Comparison of ENCODE assay signal across 13 cellular contexts in the genomic region with DNA sequence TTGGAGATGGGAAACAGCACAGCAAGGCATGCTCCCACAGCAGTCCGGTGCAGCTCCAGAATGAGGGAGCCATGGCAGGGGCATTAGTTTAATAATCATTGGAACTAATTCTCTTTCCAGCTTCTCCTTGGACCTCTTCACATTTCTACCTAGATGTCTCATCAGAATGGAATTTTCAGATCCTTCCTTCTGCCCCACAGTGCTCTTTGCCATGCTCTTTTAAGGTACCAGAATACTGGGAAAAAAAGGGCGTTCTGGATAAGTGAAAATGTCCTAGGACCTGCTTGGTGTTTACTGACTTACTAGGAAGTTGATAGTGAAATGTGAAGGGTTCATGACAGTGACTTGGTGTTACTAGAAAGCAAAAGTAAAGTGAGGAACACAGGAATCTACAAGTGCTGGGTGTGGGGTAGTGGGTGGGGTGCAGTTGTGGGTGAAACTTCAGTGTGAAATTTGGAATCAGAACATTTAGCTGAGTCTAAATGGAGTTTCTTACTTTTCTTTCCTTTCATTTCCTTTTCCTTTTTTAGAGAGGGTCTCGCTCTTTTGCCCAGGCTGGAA.
DNase-seq lines count a peak whose midpoint lies in the region; ATAC-seq, FAIRE-seq and TF ChIP-seq lines count a peak whose summit lies in the region.
"Had no signal": no experiment of that assay in that cellular context is flagged by ENCODE, and none has a peak within 500 bp of the region (broad histone marks: within the 10 kb centered on the region; RNA-seq: fewer than 3 reads in every experiment).

No MANE protein-coding gene starts in this region.

- intact Hi-C loops in Panc1 (cut with micrococcal nuclease; ENCODE audit: unreplicated experiment) = no loop called here

- H3K4me3 Mint-ChIP-seq in GM23338 (no peak overlapping the region; the same call in 2 of the 3 replicates), memory B cell (peak overlapping the region; percentile 33)

- ATAC-seq in GM23338 (no peak), Panc1 (no peak), memory B cell (ENCODE audit: low read depth) (peak; percentile 29)

- no peaks in the 10 kb centered on the region for H3K36me3 ChIP-seq in GM23338 (ENCODE audit: insufficient read depth)
- no peaks in the 10 kb centered on the region for H3K36me3 ChIP-seq in Panc1 (ENCODE audit: control insufficient read depth, insufficient read depth, low read length)

- no peaks in the 10 kb centered on the region; the same call in 2 of the 3 replicates for H3K36me3 Mint-ChIP-seq in GM23338 (ENCODE audit: low read depth)
- H3K36me3 Mint-ChIP-seq in memory B cell = no peaks in the 10 kb centered on the region

- TF ChIP-seq CTCF in GM13976 (IDR thresholded peaks at IDR 0.05; ENCODE audit: borderline replicate concordance, control extremely low read depth, extremely low read depth, insufficient read depth, missing control alignments) = no peak
- no peak for TF ChIP-seq CTCF in GM23338 (conservative IDR thresholded peaks at IDR 0.05; ENCODE audit: low read depth in 2 of 2)
- no peak for TF ChIP-seq CTCF in Panc1 (IDR thresholded peaks at IDR 0.05)

- H3K4me3 ChIP-seq in GM23338 (no peak overlapping the region), Panc1 (ENCODE audit: low read depth in 2 of 2, low read length in 2 of 2) (no peak overlapping the region)

- no peaks in the 10 kb centered on the region for H3K9me3 Mint-ChIP-seq in GM23338
- no peaks in the 10 kb centered on the region for H3K9me3 Mint-ChIP-seq in memory B cell

- H3K27me3 ChIP-seq in GM23338 (ENCODE audit: insufficient read depth) (no peaks in the 10 kb centered on the region), Panc1 (ENCODE audit: control insufficient read depth, insufficient read depth, low read length) (no peaks in the 10 kb centered on the region)

- DNase-seq in GM13976 (ENCODE audit: low spot score) = peak; percentile 51
- DNase-seq in GM23338 (ENCODE audit: low spot score) = no peak
- no peak for DNase-seq in Panc1 (ENCODE audit: low read depth, low spot score)
- no peak for DNase-seq in memory B cell (ENCODE audit: low spot score in 2 of 2)
- no peak for DNase-seq in stimulated activated CD8-positive, alpha-beta memory T cell treated with anti-CD3 and anti-CD28 coated beads, Interleukin-4, amount 100 ng/mL, for 48 hours
- DNase-seq in inferior parietal cortex (ENCODE audit: extremely low spot score) = no peak
- no peak for DNase-seq in NCI-H2227 (lab: John Stamatoyannopoulos, UW; ENCODE audit: unreplicated experiment)
- no peak for DNase-seq in RCC 7860 (ENCODE audit: low spot score)
- DNase-seq: activated gamma-delta T cell; DMS153; hippocampal formation; stimulated activated CD4-positive, alpha-beta T cell treated with anti-CD3 and anti-CD28 coated beads, Interleukin-12 subunit alpha, Interleukin-12 subunit beta, amount 100 ng/mL, for 4 hours; T1000 had no signal

- H3K4me2 ChIP-seq in GM23338 = no peak overlapping the region

- no peaks in the 10 kb centered on the region for H3K9me2 ChIP-seq in GM23338 (ENCODE audit: insufficient read depth)

- peak overlapping the region; percentile 7; the same call in 1 of the 2 replicates for H3K27ac ChIP-seq in GM23338 (ENCODE audit: low read depth)
- no peak overlapping the region for H3K27ac ChIP-seq in Panc1 (ENCODE audit: low read length)

- no peaks in the 10 kb centered on the region for H3K9me3 ChIP-seq in Panc1 (ENCODE audit: control insufficient read depth, insufficient read depth, low read depth, low read length)

- POLR2A ChIA-PET in Panc1 (lab: Charles Lee) = no interaction called here

- H4K20me1 ChIP-seq in GM23338 (replicated peaks; ENCODE audit: insufficient read depth) = peaks cover 3% of the 10 kb centered on the region; the same call in 1 of the 2 replicates

- H3K4me1 Mint-ChIP-seq in GM23338 = peaks cover 72% of the 10 kb centered on the region
- peaks cover 61% of the 10 kb centered on the region for H3K4me1 Mint-ChIP-seq in memory B cell

- H3F3A ChIP-seq in GM23338 (replicated peaks; ENCODE audit: low read depth) = no peaks in the 10 kb centered on the region

- BruUV-seq in Panc1 (replicated peaks; lab: Mats Ljungman, UMichigan) = TSS peak; percentile 20

- H3K4me1 ChIP-seq in GM23338 (ENCODE audit: insufficient read depth) (peaks cover 66% of the 10 kb centered on the region), Panc1 (ENCODE audit: control insufficient read depth, insufficient read depth, low read length) (peaks cover 40% of the 10 kb centered on the region)

- peaks cover 99% of the 10 kb centered on the region for H3K79me2 ChIP-seq in GM23338 (replicated peaks; ENCODE audit: insufficient read depth)

- H3K27me3 Mint-ChIP-seq in GM23338 (ENCODE audit: insufficient read depth, low read depth, poor library complexity) = no peaks in the 10 kb centered on the region
- no peaks in the 10 kb centered on the region for H3K27me3 Mint-ChIP-seq in memory B cell

- H3K27ac Mint-ChIP-seq in GM23338 (peak overlapping the region; percentile 77; the same call in 1 of the 2 replicates), memory B cell (peak overlapping the region; percentile 25)

- FAIRE-seq in RCC 7860 (lab: Jason Lieb, UNC) = no peak

- CTCF ChIA-PET in Panc1 (lab: Charles Lee) = no interaction called here

- no peak overlapping the region for H2AFZ ChIP-seq in GM23338

- in situ Hi-C loops in GM13976 (cut with MboI; ENCODE audit: low sequenced_read_pairs, unreplicated experiment) = no loop called here
- in situ Hi-C loops in Panc1 (cut with HindIII; ENCODE audit: low pct_unique_long_range_greater_than_20kb, low sequenced_read_pairs) = no loop called here

TF ChIP-seq in GM23338, 12 proteins besides CTCF, POLR2A, EP300 and RAD21 (continues in another document):
- TF ChIP-seq ZNF114 (CRISPR knock-in tag; IDR thresholded peaks at IDR 0.05) = no peak
- TF ChIP-seq, protein P1, sequence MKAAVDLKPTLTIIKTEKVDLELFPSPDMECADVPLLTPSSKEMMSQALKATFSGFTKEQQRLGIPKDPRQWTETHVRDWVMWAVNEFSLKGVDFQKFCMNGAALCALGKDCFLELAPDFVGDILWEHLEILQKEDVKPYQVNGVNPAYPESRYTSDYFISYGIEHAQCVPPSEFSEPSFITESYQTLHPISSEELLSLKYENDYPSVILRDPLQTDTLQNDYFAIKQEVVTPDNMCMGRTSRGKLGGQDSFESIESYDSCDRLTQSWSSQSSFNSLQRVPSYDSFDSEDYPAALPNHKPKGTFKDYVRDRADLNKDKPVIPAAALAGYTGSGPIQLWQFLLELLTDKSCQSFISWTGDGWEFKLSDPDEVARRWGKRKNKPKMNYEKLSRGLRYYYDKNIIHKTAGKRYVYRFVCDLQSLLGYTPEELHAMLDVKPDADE (IDR thresholded peaks at IDR 0.05) = no peak
- TF ChIP-seq, protein P2, sequence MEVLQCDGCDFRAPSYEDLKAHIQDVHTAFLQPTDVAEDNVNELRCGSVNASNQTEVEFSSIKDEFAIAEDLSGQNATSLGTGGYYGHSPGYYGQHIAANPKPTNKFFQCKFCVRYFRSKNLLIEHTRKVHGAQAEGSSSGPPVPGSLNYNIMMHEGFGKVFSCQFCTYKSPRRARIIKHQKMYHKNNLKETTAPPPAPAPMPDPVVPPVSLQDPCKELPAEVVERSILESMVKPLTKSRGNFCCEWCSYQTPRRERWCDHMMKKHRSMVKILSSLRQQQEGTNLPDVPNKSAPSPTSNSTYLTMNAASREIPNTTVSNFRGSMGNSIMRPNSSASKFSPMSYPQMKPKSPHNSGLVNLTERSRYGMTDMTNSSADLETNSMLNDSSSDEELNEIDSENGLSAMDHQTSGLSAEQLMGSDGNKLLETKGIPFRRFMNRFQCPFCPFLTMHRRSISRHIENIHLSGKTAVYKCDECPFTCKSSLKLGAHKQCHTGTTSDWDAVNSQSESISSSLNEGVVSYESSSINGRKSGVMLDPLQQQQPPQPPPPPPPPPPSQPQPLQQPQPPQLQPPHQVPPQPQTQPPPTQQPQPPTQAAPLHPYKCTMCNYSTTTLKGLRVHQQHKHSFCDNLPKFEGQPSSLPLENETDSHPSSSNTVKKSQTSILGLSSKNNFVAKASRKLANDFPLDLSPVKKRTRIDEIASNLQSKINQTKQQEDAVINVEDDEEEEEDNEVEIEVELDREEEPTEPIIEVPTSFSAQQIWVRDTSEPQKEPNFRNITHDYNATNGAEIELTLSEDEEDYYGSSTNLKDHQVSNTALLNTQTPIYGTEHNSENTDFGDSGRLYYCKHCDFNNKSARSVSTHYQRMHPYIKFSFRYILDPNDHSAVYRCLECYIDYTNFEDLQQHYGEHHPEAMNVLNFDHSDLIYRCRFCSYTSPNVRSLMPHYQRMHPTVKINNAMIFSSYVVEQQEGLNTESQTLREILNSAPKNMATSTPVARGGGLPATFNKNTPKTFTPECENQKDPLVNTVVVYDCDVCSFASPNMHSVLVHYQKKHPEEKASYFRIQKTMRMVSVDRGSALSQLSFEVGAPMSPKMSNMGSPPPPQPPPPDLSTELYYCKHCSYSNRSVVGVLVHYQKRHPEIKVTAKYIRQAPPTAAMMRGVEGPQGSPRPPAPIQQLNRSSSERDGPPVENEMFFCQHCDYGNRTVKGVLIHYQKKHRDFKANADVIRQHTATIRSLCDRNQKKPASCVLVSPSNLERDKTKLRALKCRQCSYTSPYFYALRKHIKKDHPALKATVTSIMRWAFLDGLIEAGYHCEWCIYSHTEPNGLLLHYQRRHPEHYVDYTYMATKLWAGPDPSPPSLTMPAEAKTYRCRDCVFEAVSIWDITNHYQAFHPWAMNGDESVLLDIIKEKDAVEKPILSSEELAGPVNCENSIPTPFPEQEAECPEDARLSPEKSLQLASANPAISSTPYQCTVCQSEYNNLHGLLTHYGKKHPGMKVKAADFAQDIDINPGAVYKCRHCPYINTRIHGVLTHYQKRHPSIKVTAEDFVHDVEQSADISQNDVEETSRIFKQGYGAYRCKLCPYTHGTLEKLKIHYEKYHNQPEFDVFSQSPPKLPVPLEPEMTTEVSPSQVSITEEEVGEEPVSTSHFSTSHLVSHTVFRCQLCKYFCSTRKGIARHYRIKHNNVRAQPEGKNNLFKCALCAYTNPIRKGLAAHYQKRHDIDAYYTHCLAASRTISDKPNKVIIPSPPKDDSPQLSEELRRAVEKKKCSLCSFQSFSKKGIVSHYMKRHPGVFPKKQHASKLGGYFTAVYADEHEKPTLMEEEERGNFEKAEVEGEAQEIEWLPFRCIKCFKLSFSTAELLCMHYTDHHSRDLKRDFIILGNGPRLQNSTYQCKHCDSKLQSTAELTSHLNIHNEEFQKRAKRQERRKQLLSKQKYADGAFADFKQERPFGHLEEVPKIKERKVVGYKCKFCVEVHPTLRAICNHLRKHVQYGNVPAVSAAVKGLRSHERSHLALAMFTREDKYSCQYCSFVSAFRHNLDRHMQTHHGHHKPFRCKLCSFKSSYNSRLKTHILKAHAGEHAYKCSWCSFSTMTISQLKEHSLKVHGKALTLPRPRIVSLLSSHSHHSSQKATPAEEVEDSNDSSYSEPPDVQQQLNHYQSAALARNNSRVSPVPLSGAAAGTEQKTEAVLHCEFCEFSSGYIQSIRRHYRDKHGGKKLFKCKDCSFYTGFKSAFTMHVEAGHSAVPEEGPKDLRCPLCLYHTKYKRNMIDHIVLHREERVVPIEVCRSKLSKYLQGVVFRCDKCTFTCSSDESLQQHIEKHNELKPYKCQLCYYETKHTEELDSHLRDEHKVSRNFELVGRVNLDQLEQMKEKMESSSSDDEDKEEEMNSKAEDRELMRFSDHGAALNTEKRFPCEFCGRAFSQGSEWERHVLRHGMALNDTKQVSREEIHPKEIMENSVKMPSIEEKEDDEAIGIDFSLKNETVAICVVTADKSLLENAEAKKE (CRISPR knock-in tag; IDR thresholded peaks at IDR 0.05) = no peak
